ENCODE assay signal across 7 cellular contexts in the genomic region with DNA sequence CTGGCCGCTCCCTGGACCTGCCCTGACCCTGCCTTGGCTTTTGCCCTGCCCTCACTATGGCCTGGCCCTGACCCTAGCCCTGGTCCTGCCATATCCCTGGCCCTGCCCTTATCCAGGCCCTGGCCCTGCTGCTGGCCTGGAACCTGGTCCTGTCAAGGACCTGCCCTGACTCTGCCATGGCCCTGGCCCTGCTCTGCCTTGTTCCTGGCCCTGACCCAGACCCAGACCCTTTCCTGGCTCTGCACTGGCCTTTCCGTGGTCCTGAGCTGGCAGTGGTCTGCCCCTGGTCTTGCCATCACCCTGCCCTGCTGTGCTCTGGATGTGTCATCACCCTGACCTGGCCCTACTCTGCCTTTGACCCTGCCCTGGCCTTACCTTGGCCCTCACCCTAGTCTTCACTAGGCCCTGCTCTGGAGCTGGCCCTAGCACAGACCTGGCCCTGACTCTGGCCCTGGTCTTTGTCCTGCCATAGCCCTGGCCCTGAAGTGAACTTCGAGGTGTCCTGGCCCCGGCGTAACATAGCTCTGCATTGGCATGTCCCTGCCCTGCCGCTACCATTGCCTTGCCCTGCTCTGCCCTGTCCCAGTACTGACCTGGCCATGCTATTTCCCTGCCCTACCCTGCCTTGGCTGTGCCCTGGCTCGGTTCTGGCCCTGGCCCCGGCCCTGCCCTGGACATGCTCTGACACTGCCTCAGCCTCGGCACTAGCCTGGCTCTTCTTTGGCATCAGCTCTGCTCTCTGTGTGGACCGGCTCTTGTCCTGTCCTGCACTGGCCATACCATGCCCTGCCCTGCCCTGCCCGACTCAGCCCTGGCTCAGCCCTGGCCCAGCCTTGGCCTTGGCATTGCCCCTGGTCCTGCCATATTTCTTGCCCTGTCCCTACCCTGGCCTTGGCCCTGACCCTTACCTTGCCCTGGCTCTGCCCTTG.
DNase-seq lines count a peak whose midpoint lies in the region; ATAC-seq, FAIRE-seq and TF ChIP-seq lines count a peak whose summit lies in the region.
"Not testable (repeated sequence)": the region's sequence is repeated elsewhere in the genome, so short reads cannot be mapped to it uniquely, and the experiment has no call there.

No MANE protein-coding gene starts in this region.

- H3K23ac ChIP-seq in neuronal stem cell (ENCODE audit: low read depth, low read length, poor library complexity), result peak overlapping the region; percentile 31

- H3K27me3 ChIP-seq in right cardiac atrium (ENCODE audit: control insufficient read depth, insufficient read depth); neuronal stem cell (ENCODE audit: control insufficient read depth in 3 of 3, insufficient read depth in 3 of 3, low read depth in 1 of 3, low read length in 3 of 3): not testable (repeated sequence)

- not testable (repeated sequence) for H3K79me1 ChIP-seq in neuronal stem cell (ENCODE audit: low read depth, low read length)

- H2AFZ ChIP-seq in neuronal stem cell (ENCODE audit: low read length), result not testable (repeated sequence)

- POLR2A ChIA-PET in GM10248 (lab: Yijun Ruan, JAX), result not testable (repeated sequence)

- not testable (repeated sequence) for H2BK120ac ChIP-seq in neuronal stem cell (ENCODE audit: low read depth, low read length)

- DNase-seq in GM10248 (ENCODE audit: extremely low spot score), result peak; percentile 0
- peak; percentile 53 for DNase-seq in activated CD8-positive, alpha-beta memory T cell treated with anti-CD3 and anti-CD28 coated beads for 24 hours
- DNase-seq in right cardiac atrium, result peak in 2 of 3 donors; percentile 35 to 60
- DNase-seq in kidney, result peak; percentile 80
- not testable (repeated sequence) for DNase-seq in neuronal stem cell (ENCODE audit: low spot score)
- DNase-seq in stimulated activated CD8-positive, alpha-beta memory T cell treated with anti-CD3 and anti-CD28 coated beads, Interleukin-4, amount 100 ng/mL, for 48 hours, result peak; percentile 18
- peak; percentile 43 for DNase-seq in ureter (ENCODE audit: low spot score)

- H3K4me3 ChIP-seq in right cardiac atrium (ENCODE audit: low read length); kidney (ENCODE audit: low read length in 2 of 2); neuronal stem cell (ENCODE audit: low read length in 2 of 2): not testable (repeated sequence)

- intact Hi-C loops in right cardiac atrium (cut with DNase I); kidney (cut with DNase I): not testable (repeated sequence)

- H3K9me3 ChIP-seq in right cardiac atrium (ENCODE audit: control insufficient read depth, low read length); kidney (ENCODE audit: control insufficient read depth in 1 of 2, low read length in 2 of 2); neuronal stem cell (replicated peaks in 1 of 2; ENCODE audit: control insufficient read depth in 2 of 2, insufficient read depth in 1 of 2, low read depth in 1 of 2, low read length in 2 of 2): not testable (repeated sequence)

- H3K18ac ChIP-seq in neuronal stem cell (ENCODE audit: low read length), result not testable (repeated sequence)

- not testable (repeated sequence) for H3K4ac ChIP-seq in neuronal stem cell (ENCODE audit: low read length)

- not testable (repeated sequence) for H3K27ac ChIP-seq in right cardiac atrium (ENCODE audit: low read length); kidney (ENCODE audit: low read depth in 2 of 2, low read length in 2 of 2); neuronal stem cell (replicated peaks; ENCODE audit: low read length)

- WGBS in right cardiac atrium, result 88% methylated on average over 11 of the region's 11 CpGs
- WGBS in neuronal stem cell (ENCODE audit: extremely low coverage in 2 of 2, insufficient read length in 2 of 2, insufficient replicate concordance in 1 of 2), 2 donors, result no CpG with 5 or more reads among the region's 11 CpGs

- H2BK5ac ChIP-seq in neuronal stem cell (ENCODE audit: low read length), result not testable (repeated sequence)

- CTCF ChIA-PET in GM10248 (lab: Yijun Ruan, JAX), result not testable (repeated sequence)

- not testable (repeated sequence) for H3K9ac ChIP-seq in kidney (ENCODE audit: low read length in 2 of 2); neuronal stem cell (ENCODE audit: low read depth, low read length, poor library complexity)

- H2BK12ac ChIP-seq in neuronal stem cell (ENCODE audit: low read length), result not testable (repeated sequence)

- FAIRE-seq in kidney (lab: Jason Lieb, UNC), result not testable (repeated sequence)

- not testable (repeated sequence) for H3K36me3 ChIP-seq in kidney (ENCODE audit: control insufficient read depth in 1 of 2, insufficient read depth in 2 of 2, low read length in 2 of 2); neuronal stem cell (replicated peaks in 1 of 2; ENCODE audit: control insufficient read depth in 2 of 2, insufficient read depth in 2 of 2, low read length in 2 of 2)

- H3K4me1 ChIP-seq in right cardiac atrium (ENCODE audit: control insufficient read depth, insufficient read depth, low read length); kidney (ENCODE audit: control insufficient read depth in 1 of 2, insufficient read depth in 1 of 2, low read depth in 1 of 2, low read length in 2 of 2); neuronal stem cell (ENCODE audit: control insufficient read depth in 2 of 2, insufficient read depth in 1 of 2, low read depth in 1 of 2, low read length in 2 of 2): not testable (repeated sequence)

- not testable (repeated sequence) for H2BK15ac ChIP-seq in neuronal stem cell (ENCODE audit: low read length)

- H3K14ac ChIP-seq in neuronal stem cell (ENCODE audit: low read length), result not testable (repeated sequence)

- H3K4me2 ChIP-seq in neuronal stem cell (ENCODE audit: insufficient read depth, low read length, poor library complexity, severe bottlenecking), result not testable (repeated sequence)

- ATAC-seq in right cardiac atrium, result not testable (repeated sequence)

- not testable (repeated sequence) for H2AK5ac ChIP-seq in neuronal stem cell (ENCODE audit: low read depth, low read length)

- H4K8ac ChIP-seq in neuronal stem cell (ENCODE audit: low read depth, low read length), result not testable (repeated sequence)

- not testable (repeated sequence) for H4K91ac ChIP-seq in neuronal stem cell (ENCODE audit: low read depth, low read length, poor library complexity)

- not testable (repeated sequence) for TF ChIP-seq CTCF in GM10248 (IDR thresholded peaks at IDR 0.05; ENCODE audit: control extremely low read depth, extremely low read depth, low read depth, missing control alignments); kidney (IDR thresholded peaks at IDR 0.05; ENCODE audit: borderline replicate concordance, extremely low read depth, insufficient read depth)
